In the genomic region with DNA sequence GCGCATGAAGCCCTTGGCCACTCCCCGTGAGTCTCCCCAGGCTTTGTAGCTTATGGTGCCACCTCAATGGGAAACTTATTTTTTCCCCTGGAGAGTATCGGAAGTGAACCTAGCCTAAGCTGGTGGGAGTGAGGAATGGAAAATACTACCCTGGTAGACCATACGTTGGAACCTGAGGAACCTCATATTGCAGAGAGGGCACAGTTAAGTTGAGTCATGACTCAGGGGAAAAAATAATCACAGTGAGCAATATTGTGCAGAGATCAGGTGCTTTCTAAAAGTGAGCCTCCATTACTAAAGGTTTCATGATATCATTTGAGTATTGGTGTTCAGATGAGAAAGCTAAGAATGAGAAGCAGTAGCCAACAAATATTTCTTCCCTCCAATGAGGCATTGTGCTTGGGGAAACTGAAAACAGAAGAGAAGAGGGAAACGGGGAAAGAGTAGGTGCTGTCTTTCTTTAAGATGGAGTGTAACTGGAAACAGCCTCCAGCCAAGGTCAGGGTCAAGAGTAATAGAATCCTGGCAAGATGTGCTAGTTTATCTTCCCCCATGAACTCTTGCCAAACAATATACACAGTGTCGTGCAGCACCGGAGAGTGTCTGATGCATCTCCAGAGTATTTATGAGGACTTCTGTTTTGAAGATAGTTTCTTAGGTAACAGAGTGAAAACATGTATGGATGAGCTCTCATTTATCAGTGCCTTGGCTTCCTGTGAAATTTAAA, we compare ENCODE assay signal across 13 cellular contexts.
DNase-seq lines count a peak whose midpoint lies in the region; ATAC-seq and TF ChIP-seq lines count a peak whose summit lies in the region.
"Had no signal": no experiment of that assay in that cellular context is flagged by ENCODE, and none has a peak within 500 bp of the region (broad histone marks: within the 10 kb centered on the region; RNA-seq: fewer than 3 reads in every experiment).

No MANE protein-coding gene starts in this region.

- no TSS peak for BruUV-seq in PC-3 (replicated peaks; lab: Mats Ljungman, UMichigan)

- in situ Hi-C loops in G401 (cut with HindIII; ENCODE audit: low sequenced_read_pairs): no loop called here

- H3K9me3 ChIP-seq in PC-3 (ENCODE audit: low read length): no peaks in the 10 kb centered on the region
- no peaks in the 10 kb centered on the region for H3K9me3 ChIP-seq in skeletal muscle satellite cell (replicated peaks; ENCODE audit: low read length)

- intact Hi-C loops in PC-3 (cut with micrococcal nuclease): no loop called here

- H3K4me2 ChIP-seq in PC-3 (ENCODE audit: low read length) (peak overlapping the region; percentile 26; the same call in 1 of the 2 replicates), skeletal muscle satellite cell (ENCODE audit: low read length) (peak overlapping the region; percentile 53)

- H3K27ac ChIP-seq in PC-3 (ENCODE audit: low read length): peak overlapping the region; percentile 5; the same call in 1 of the 2 replicates
- H3K27ac ChIP-seq: heart right ventricle, skin epidermis had no signal

- no peak overlapping the region for H3K9ac ChIP-seq in PC-3 (ENCODE audit: low read length)
- H3K9ac ChIP-seq in skeletal muscle satellite cell (ENCODE audit: low read depth, low read length): no peak overlapping the region

- TF ChIP-seq CTCF in PC-3 (conservative IDR thresholded peaks at IDR 0.05; ENCODE audit: low read depth, low read length) (no peak), fibroblast of the aortic adventitia (IDR thresholded peaks at IDR 0.05; ENCODE audit: insufficient read depth, low read length) (no peak)

- H3K36me3 ChIP-seq in PC-3 (ENCODE audit: low read depth, low read length) (no peaks in the 10 kb centered on the region), skeletal muscle satellite cell (ENCODE audit: insufficient read depth, low read length) (no peaks in the 10 kb centered on the region)
- H3K36me3 ChIP-seq: heart right ventricle had no signal

- H2AFZ ChIP-seq in PC-3 (ENCODE audit: low read length): no peak overlapping the region

- DNase-seq in GM03348 (ENCODE audit: low spot score) (peak; percentile 17), PC-3 (peak; percentile 60), fibroblast of the aortic adventitia (ENCODE audit: low read depth) (peak; percentile 88), G401 (ENCODE audit: low spot score) (no peak), NCI-H2227 (lab: John Stamatoyannopoulos, UW; ENCODE audit: unreplicated experiment) (no peak)
- DNase-seq: activated CD8-positive, alpha-beta memory T cell treated with anti-CD3 and anti-CD28 coated beads for 24 hours; activated naive CD8-positive, alpha-beta T cell treated with anti-CD3 and anti-CD28 coated beads for 36 hours; heart right ventricle; mesendoderm; NCI-H146 had no signal

- H3K4me1 ChIP-seq in PC-3 (ENCODE audit: insufficient read depth, low read length): peaks cover 23% of the 10 kb centered on the region
- peaks cover 13% of the 10 kb centered on the region for H3K4me1 ChIP-seq in skeletal muscle satellite cell (ENCODE audit: control insufficient read depth, insufficient read depth, low read length)

- no peaks in the 10 kb centered on the region for H3K79me2 ChIP-seq in PC-3 (ENCODE audit: low read length)

- ATAC-seq in PC-3 (peak; percentile 64), HG03280 (IDR thresholded peaks at IDR 0.05; ENCODE audit: unreplicated experiment) (no peak)

- CTCF ChIA-PET in PC-3 (lab: Charles Lee): no interaction called here

- H3K4me3 ChIP-seq in PC-3 (ENCODE audit: low read length) (no peak overlapping the region), fibroblast of the aortic adventitia (ENCODE audit: low read depth, low read length) (no peak overlapping the region), skeletal muscle satellite cell (ENCODE audit: low read length) (no peak overlapping the region)
- H3K4me3 ChIP-seq: heart right ventricle, skin epidermis had no signal

- POLR2A ChIA-PET in PC-3 (lab: Charles Lee; ENCODE audit: unreplicated experiment): no interaction called here

- no peaks in the 10 kb centered on the region for H3F3A ChIP-seq in PC-3 (ENCODE audit: low read length, unreplicated experiment)

- H3K9me2 ChIP-seq in PC-3 (replicated peaks; ENCODE audit: low read length): no peaks in the 10 kb centered on the region

- H4K20me1 ChIP-seq in PC-3 (ENCODE audit: low read length): no peaks in the 10 kb centered on the region

- H3K27me3 ChIP-seq in PC-3 (ENCODE audit: low read length) (no peaks in the 10 kb centered on the region), skeletal muscle satellite cell (ENCODE audit: control insufficient read depth, insufficient read depth, low read length) (no peaks in the 10 kb centered on the region)
- H3K27me3 ChIP-seq: heart right ventricle had no signal

Comparison
In these comparisons a context has a peak if more than half of its experiments do, and no peak if none do; other contexts are left out.
1. DNase-seq: peak in GM03348 (single experiment), PC-3 (single experiment) and fibroblast of the aortic adventitia (single experiment); none in G401 (single experiment) and NCI-H2227 (single experiment).